ENCODE assay signal across 10 cellular contexts in genomic region chr2:58865436-58865835, GRCh38.
DNase-seq lines count a peak whose midpoint lies in the region; ATAC-seq, FAIRE-seq and TF ChIP-seq lines count a peak whose summit lies in the region.
"Had no signal": no experiment of that assay in that cellular context is flagged by ENCODE, and none has a peak within 500 bp of the region (broad histone marks: within the 10 kb centered on the region; RNA-seq: fewer than 3 reads in every experiment).

No MANE protein-coding gene starts in this region.

- no peak for TF ChIP-seq CTCF in CD14-positive monocyte (IDR thresholded peaks at IDR 0.05)

- DNase-seq in islet precursor cell (no peak), CD14-positive monocyte (ENCODE audit: low spot score) (no peak), RCC 7860 (ENCODE audit: low spot score) (no peak), RKO (ENCODE audit: low spot score) (no peak)
- DNase-seq: DMS53, NCI-H1436 treated with DMSO at 0.1 percent for 48 hours had no signal

- peaks cover 0 to 2% (median 0%) of the 10 kb centered on the region in 3 donors for H3K27me3 Mint-ChIP-seq in CD14-positive monocyte (ENCODE audit: low read depth in 3 of 3)

- no peak for FAIRE-seq in RCC 7860 (lab: Jason Lieb, UNC)

- no peaks in the 10 kb centered on the region for H3K4me1 Mint-ChIP-seq in CD14-positive monocyte

- H3K36me3 Mint-ChIP-seq in CD14-positive monocyte = no peaks in the 10 kb centered on the region

- H3K9me3 Mint-ChIP-seq in CD14-positive monocyte = peaks cover 0 to 9% (median 5%) of the 10 kb centered on the region in 7 donors

- H3K4me3 Mint-ChIP-seq in CD14-positive monocyte = no peak overlapping the region

- no peak overlapping the region for H3K27ac Mint-ChIP-seq in CD14-positive monocyte

- intact Hi-C loops in CD14-positive monocyte (cut with micrococcal nuclease) = no loop called here

- peak; percentile 64 for ATAC-seq in GM18502 (IDR thresholded peaks at IDR 0.05; ENCODE audit: poor library complexity, unreplicated experiment)
- peak; percentile 66 for ATAC-seq in GM19397 (IDR thresholded peaks at IDR 0.05; ENCODE audit: unreplicated experiment)
- ATAC-seq in HG02759 (IDR thresholded peaks at IDR 0.05; ENCODE audit: unreplicated experiment) = peak; percentile 62
- peak; percentile 58 for ATAC-seq in HG03520 (IDR thresholded peaks at IDR 0.05; ENCODE audit: unreplicated experiment)
